In genomic region chr1:58870298-58870676, GRCh38 we compare ENCODE assay signal across 14 cellular contexts.
DNase-seq lines count a peak whose midpoint lies in the region; ATAC-seq and TF ChIP-seq lines count a peak whose summit lies in the region.
"Had no signal": no experiment of that assay in that cellular context is flagged by ENCODE, and none has a peak within 500 bp of the region (broad histone marks: within the 10 kb centered on the region; RNA-seq: fewer than 3 reads in every experiment).

No MANE protein-coding gene starts in this region.

- CTCF ChIA-PET in activated CD4-positive, alpha-beta memory T cell treated with anti-CD3 and anti-CD28 coated beads for 36 hours (lab: Charles Lee): no interaction called here

- no peaks in the 10 kb centered on the region for H3K27me3 ChIP-seq in endodermal cell (ENCODE audit: control insufficient read depth, insufficient read depth, low read length, poor library complexity, severe bottlenecking)

- peaks cover 4% of the 10 kb centered on the region for H3K27me3 Mint-ChIP-seq in endodermal cell (ENCODE audit: insufficient read depth)
- no peaks in the 10 kb centered on the region for H3K27me3 Mint-ChIP-seq in activated CD4-positive, alpha-beta memory T cell treated with anti-CD3 and anti-CD28 coated beads for 36 hours
- no peaks in the 10 kb centered on the region for H3K27me3 Mint-ChIP-seq in activated T-helper 17 cell treated with anti-CD3 and anti-CD28 coated beads, Interleukin-2, amount 50 U/mL, for 72 hours
- H3K27me3 Mint-ChIP-seq: central memory CD8-positive, alpha-beta T cell; stimulated activated naive CD8-positive, alpha-beta T cell treated with anti-CD3 and anti-CD28 coated beads, Interleukin-15, Interleukin-2, amounts not matched to agents 100 ng/mL and 50 ng/mL, for 24 hours had no signal

- H3K4me3 ChIP-seq in endodermal cell (ENCODE audit: low read length): no peak overlapping the region

- H3K4me3 Mint-ChIP-seq in endodermal cell: no peak overlapping the region
- H3K4me3 Mint-ChIP-seq in activated CD4-positive, alpha-beta memory T cell treated with anti-CD3 and anti-CD28 coated beads for 36 hours: no peak overlapping the region
- H3K4me3 Mint-ChIP-seq in activated T-helper 17 cell treated with anti-CD3 and anti-CD28 coated beads, Interleukin-2, amount 50 U/mL, for 72 hours: no peak overlapping the region
- H3K4me3 Mint-ChIP-seq: central memory CD8-positive, alpha-beta T cell; stimulated activated naive CD8-positive, alpha-beta T cell treated with anti-CD3 and anti-CD28 coated beads, Interleukin-15, Interleukin-2, amounts not matched to agents 100 ng/mL and 50 ng/mL, for 24 hours had no signal

- no peak for ATAC-seq in GM21576 (IDR thresholded peaks at IDR 0.05; ENCODE audit: unreplicated experiment)
- no peak for ATAC-seq in activated T-helper 17 cell treated with anti-CD3 and anti-CD28 coated beads, Interleukin-2, amount 50 U/mL, for 72 hours (replicated peaks)

- H3K27ac ChIP-seq in endodermal cell (ENCODE audit: low read depth, low read length): no peak overlapping the region

- no peaks in the 10 kb centered on the region for H3K36me3 ChIP-seq in endodermal cell (ENCODE audit: control insufficient read depth, insufficient read depth, low read length)

- no peaks in the 10 kb centered on the region for H3K36me3 Mint-ChIP-seq in endodermal cell (ENCODE audit: low read depth)
- H3K36me3 Mint-ChIP-seq in activated CD4-positive, alpha-beta memory T cell treated with anti-CD3 and anti-CD28 coated beads for 36 hours: no peaks in the 10 kb centered on the region
- no peaks in the 10 kb centered on the region for H3K36me3 Mint-ChIP-seq in activated T-helper 17 cell treated with anti-CD3 and anti-CD28 coated beads, Interleukin-2, amount 50 U/mL, for 72 hours (ENCODE audit: low read depth)

- H3K27ac Mint-ChIP-seq in endodermal cell: no peak overlapping the region
- H3K27ac Mint-ChIP-seq in activated CD4-positive, alpha-beta memory T cell treated with anti-CD3 and anti-CD28 coated beads for 36 hours: no peak overlapping the region
- no peak overlapping the region for H3K27ac Mint-ChIP-seq in activated T-helper 17 cell treated with anti-CD3 and anti-CD28 coated beads, Interleukin-2, amount 50 U/mL, for 72 hours
- H3K27ac Mint-ChIP-seq: stimulated activated naive CD8-positive, alpha-beta T cell treated with anti-CD3 and anti-CD28 coated beads, Interleukin-15, Interleukin-2, amounts not matched to agents 100 ng/mL and 50 ng/mL, for 24 hours had no signal

- no peaks in the 10 kb centered on the region for H3K9me3 ChIP-seq in endodermal cell (ENCODE audit: control insufficient read depth, low read length)

- peaks cover 14% of the 10 kb centered on the region for H3K4me1 ChIP-seq in endodermal cell (ENCODE audit: control insufficient read depth, insufficient read depth, low read length)

- DNase-seq in ACHN (peak; percentile 56), HuH-7 (ENCODE audit: low spot score) (peak; percentile 42), NCI-H774 (lab: John Stamatoyannopoulos, UW) (peak; percentile 95), endodermal cell (no peak)
- DNase-seq in activated CD4-positive, alpha-beta memory T cell treated with anti-CD3 and anti-CD28 coated beads for 36 hours: no peak
- no peak for DNase-seq in activated CD4-positive, CD25-positive, alpha-beta regulatory T cell treated with anti-CD3 and anti-CD28 coated beads, Interleukin-2, amount 50 U/mL, for 72 hours
- DNase-seq: activated CD4-positive, alpha-beta T cell treated with anti-CD3 and anti-CD28 coated beads, Interleukin-2, amount 50 U/mL, for 1 hour; EL; stimulated activated CD4-positive, alpha-beta T cell treated with anti-CD3 and anti-CD28 coated beads, Interleukin-4, amount 100 ng/mL, for 1 hour; T-helper 1 cell had no signal

- peaks cover 18% of the 10 kb centered on the region for H3K4me1 Mint-ChIP-seq in endodermal cell
- no peaks in the 10 kb centered on the region for H3K4me1 Mint-ChIP-seq in activated CD4-positive, alpha-beta memory T cell treated with anti-CD3 and anti-CD28 coated beads for 36 hours (ENCODE audit: low read depth)
- H3K4me1 Mint-ChIP-seq in activated T-helper 17 cell treated with anti-CD3 and anti-CD28 coated beads, Interleukin-2, amount 50 U/mL, for 72 hours: no peaks in the 10 kb centered on the region

- intact Hi-C loops in activated CD4-positive, alpha-beta memory T cell treated with anti-CD3 and anti-CD28 coated beads for 36 hours (cut with micrococcal nuclease): no loop called here

- 72% methylated on average over 2 of the region's 2 CpGs; no CpG with 5 or more reads in 1 of the 2 experiments for WGBS in endodermal cell (ENCODE audit: insufficient coverage in 1 of 2, insufficient read length in 1 of 2), 2 experiments

- H3K9me3 Mint-ChIP-seq in endodermal cell: no peaks in the 10 kb centered on the region
- H3K9me3 Mint-ChIP-seq in activated CD4-positive, alpha-beta memory T cell treated with anti-CD3 and anti-CD28 coated beads for 36 hours: no peaks in the 10 kb centered on the region
- no peaks in the 10 kb centered on the region for H3K9me3 Mint-ChIP-seq in activated T-helper 17 cell treated with anti-CD3 and anti-CD28 coated beads, Interleukin-2, amount 50 U/mL, for 72 hours
- H3K9me3 Mint-ChIP-seq: central memory CD8-positive, alpha-beta T cell; stimulated activated naive CD8-positive, alpha-beta T cell treated with anti-CD3 and anti-CD28 coated beads, Interleukin-15, Interleukin-2, amounts not matched to agents 100 ng/mL and 50 ng/mL, for 24 hours had no signal

- peak overlapping the region; percentile 13 for H3K9ac ChIP-seq in endodermal cell (ENCODE audit: extremely low read depth, low read length, poor library complexity, severe bottlenecking)

- no peak for TF ChIP-seq CTCF in endodermal cell (conservative IDR thresholded peaks at IDR 0.05)

- in situ Hi-C loops in ACHN (cut with HindIII; ENCODE audit: low pct_ligation_motif_present, low pct_unique_long_range_greater_than_20kb, low sequenced_read_pairs): no loop called here

- POLR2A ChIA-PET in activated CD4-positive, alpha-beta memory T cell treated with anti-CD3 and anti-CD28 coated beads for 36 hours (lab: Charles Lee): no interaction called here

Comparison
In these comparisons a context has a peak if more than half of its experiments do, and no peak if none do; other contexts are left out.
1. DNase-seq: peak in ACHN (single experiment), HuH-7 (single experiment) and NCI-H774 (single experiment); none in endodermal cell (single experiment), activated CD4-positive, alpha-beta memory T cell treated with anti-CD3 and anti-CD28 coated beads for 36 hours (single experiment) and activated CD4-positive, CD25-positive, alpha-beta regulatory T cell treated with anti-CD3 and anti-CD28 coated beads, Interleukin-2, amount 50 U/mL, for 72 hours (single experiment).